Comparison of ENCODE assay signal across 9 cellular contexts in the genomic region with DNA sequence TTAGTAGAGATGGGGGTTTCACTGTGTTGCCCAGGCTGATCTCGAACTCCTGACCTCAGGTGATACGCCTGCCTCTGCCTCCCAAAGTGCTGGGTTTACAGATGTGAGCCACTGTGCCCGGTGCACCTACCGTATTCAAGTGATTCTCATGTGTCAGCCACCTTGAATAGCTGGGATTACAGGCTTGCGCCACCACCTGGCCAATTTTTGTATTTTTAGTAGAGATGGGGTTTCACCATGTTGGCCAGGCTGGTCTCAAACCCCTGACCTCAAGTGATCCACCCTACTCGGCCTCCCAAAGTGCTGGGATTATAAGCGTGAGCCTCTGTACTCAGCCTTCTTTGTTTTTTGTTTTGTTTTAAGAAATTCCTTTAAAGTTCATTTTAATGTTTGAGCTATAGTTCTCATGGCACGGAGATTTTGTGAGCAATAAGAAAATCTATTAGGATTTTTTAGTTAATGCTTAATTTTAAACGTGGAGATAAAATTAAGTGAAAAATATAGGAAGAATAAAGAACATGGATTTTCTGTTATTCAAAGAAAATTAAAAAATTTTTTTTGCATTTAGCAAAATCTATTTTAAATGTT.
DNase-seq lines count a peak whose midpoint lies in the region; ATAC-seq and TF ChIP-seq lines count a peak whose summit lies in the region.
"Had no signal": no experiment of that assay in that cellular context is flagged by ENCODE, and none has a peak within 500 bp of the region (broad histone marks: within the 10 kb centered on the region; RNA-seq: fewer than 3 reads in every experiment).

No MANE protein-coding gene starts in this region.

- H3K27ac Mint-ChIP-seq in T-cell: no peak overlapping the region
- H3K27ac Mint-ChIP-seq in natural killer cell: no peak overlapping the region

- no peaks in the 10 kb centered on the region for H3K9me3 Mint-ChIP-seq in T-cell
- H3K9me3 Mint-ChIP-seq in natural killer cell: no peaks in the 10 kb centered on the region

- no peaks in the 10 kb centered on the region for H3K36me3 ChIP-seq in colonic mucosa

- ATAC-seq in HG03342 (IDR thresholded peaks at IDR 0.05; ENCODE audit: unreplicated experiment) (peak; percentile 68), T-cell (replicated peaks in 1 of 4) (peak in 1 of 4 experiments; percentile 57), natural killer cell (peak in 2 of 3 donors; percentile 55 to 62)

- H3K4me3 Mint-ChIP-seq in T-cell: no peak overlapping the region
- no peak overlapping the region for H3K4me3 Mint-ChIP-seq in natural killer cell

- peak; percentile 43 for TF ChIP-seq CTCF in colonic mucosa (IDR thresholded peaks at IDR 0.05)
- TF ChIP-seq CTCF in natural killer cell (IDR thresholded peaks at IDR 0.05): peak; percentile 47

- DNase-seq in NCI-H1436 (lab: John Stamatoyannopoulos, UW): peak; percentile 32
- DNase-seq in NCI-H1436 treated with DMSO at 0.1 percent for 48 hours (lab: John Stamatoyannopoulos, UW): no peak
- DNase-seq in T-cell: peak in 18 of 34 experiments; percentile 8 to 35 (median 17)
- DNase-seq in colonic mucosa: peak; percentile 67
- peak; percentile 35 for DNase-seq in natural killer cell
- DNase-seq in DMS114 treated with DMSO at 0.1 percent for 48 hours (lab: John Stamatoyannopoulos, UW; ENCODE audit: unreplicated experiment): no peak
- no peak for DNase-seq in AG08395 (ENCODE audit: low spot score)

- H3K9ac ChIP-seq in colonic mucosa (ENCODE audit: low read depth in 2 of 2, low read length in 2 of 2): no peak overlapping the region
- H3K9ac ChIP-seq: BLaER1 treated with 17β-estradiol and CSF1 and Interleukin-3, amounts not matched to agents 10 nM and 100 nM had no signal

- no peaks in the 10 kb centered on the region for H3K9me3 ChIP-seq in colonic mucosa
- H3K9me3 ChIP-seq: BLaER1 treated with 17β-estradiol and CSF1 and Interleukin-3, amounts not matched to agents 10 nM and 100 nM had no signal

- no peaks in the 10 kb centered on the region for H3K27me3 ChIP-seq in colonic mucosa
- H3K27me3 ChIP-seq: BLaER1 treated with 17β-estradiol and CSF1 and Interleukin-3, amounts not matched to agents 10 nM and 100 nM had no signal

- H3K4me1 Mint-ChIP-seq in T-cell: peaks cover 8 to 19% (median 12%) of the 10 kb centered on the region in 3 donors
- H3K4me1 Mint-ChIP-seq in natural killer cell: peaks cover 20 to 23% of the 10 kb centered on the region in 2 donors

- H3K27me3 Mint-ChIP-seq in T-cell (no peaks in the 10 kb centered on the region), natural killer cell (ENCODE audit: low read depth in 2 of 2) (no peaks in the 10 kb centered on the region)

- no peak overlapping the region for H3K27ac ChIP-seq in colonic mucosa
- H3K27ac ChIP-seq: BLaER1 treated with 17β-estradiol and CSF1 and Interleukin-3, amounts not matched to agents 10 nM and 100 nM had no signal

- no peak overlapping the region for H3K4me3 ChIP-seq in colonic mucosa
- H3K4me3 ChIP-seq: BLaER1 treated with 17β-estradiol and CSF1 and Interleukin-3, amounts not matched to agents 10 nM and 100 nM had no signal

- H3K36me3 Mint-ChIP-seq in T-cell (no peaks in the 10 kb centered on the region), natural killer cell (no peaks in the 10 kb centered on the region)

- CTCF ChIA-PET in T-cell (lab: Charles Lee): interaction anchor here (0.7 to 1.9 kb wide), 7 partner anchors 10 to 371 kb away, joined by 3 to 15 read pairs (median 3); a partner anchor contains a TSS

- H3K4me1 ChIP-seq in colonic mucosa: no peaks in the 10 kb centered on the region

- intact Hi-C loops in colonic mucosa (cut with DNase I) (loop anchor here (5.0 kb wide), 1 partner anchor 246 kb away; no protein-coding TSS in a partner anchor), natural killer cell (cut with micrococcal nuclease) (loop anchor here (1.0 kb wide), 1 partner anchor 241 kb away; no protein-coding TSS in a partner anchor)

- POLR2A ChIA-PET in T-cell (lab: Charles Lee): no interaction called here

Comparison
In these comparisons a context has a peak if more than half of its experiments do, and no peak if none do; other contexts are left out.
1. DNase-seq: peak in NCI-H1436 (single experiment), T-cell (18 of 34), colonic mucosa (single experiment) and natural killer cell (single experiment); none in NCI-H1436 treated with DMSO at 0.1 percent for 48 hours (single experiment), DMS114 treated with DMSO at 0.1 percent for 48 hours (single experiment) and AG08395 (single experiment).